In the genomic region with DNA sequence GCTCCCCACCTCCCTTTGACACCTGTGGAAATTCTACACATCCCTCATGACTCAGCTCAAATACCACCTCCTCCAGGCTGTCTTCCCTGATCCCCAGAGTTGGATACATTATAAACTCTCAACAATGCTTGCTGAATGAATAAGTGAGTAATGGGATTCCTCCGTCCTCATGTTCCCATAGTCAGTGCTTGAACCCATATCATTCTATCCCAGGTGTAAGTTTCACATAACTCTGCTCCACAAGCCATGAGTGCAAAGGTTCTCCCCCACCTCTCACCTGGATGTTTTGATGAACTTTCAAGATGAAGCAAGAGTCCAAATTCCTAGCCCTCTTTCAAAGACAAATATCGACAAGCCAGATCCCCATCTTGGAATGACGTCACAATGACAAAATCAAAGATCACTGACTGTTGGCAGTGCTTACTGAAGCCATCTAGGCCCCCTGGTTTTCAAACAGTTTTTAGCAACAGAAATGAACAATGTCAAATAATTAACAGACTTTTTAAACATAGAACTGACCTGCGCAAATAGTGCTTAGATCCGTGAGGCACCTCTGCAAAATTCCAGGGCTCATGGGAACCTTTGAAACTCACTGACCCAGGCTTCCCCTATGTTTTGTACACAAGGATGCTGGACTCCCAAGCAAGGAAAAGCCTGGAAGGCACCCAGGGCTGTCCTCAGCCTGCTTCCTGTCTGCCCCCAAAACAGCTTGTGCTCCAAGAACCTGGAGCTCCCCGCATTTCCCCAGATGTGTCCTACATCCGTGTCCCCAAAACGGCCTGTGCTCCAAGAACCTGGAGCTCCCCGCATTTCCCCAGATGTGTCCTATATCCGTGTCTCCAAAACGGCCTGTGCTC, we compare ENCODE assay signal across 13 cellular contexts.
"Had no signal": no experiment of that assay in that cellular context is flagged by ENCODE, and none has a peak within 500 bp of the region (broad histone marks: within the 10 kb centered on the region; RNA-seq: fewer than 3 reads in every experiment).

No MANE protein-coding gene starts in this region.

- H2AFZ ChIP-seq: neural progenitor cell had no signal

- H3K27ac Mint-ChIP-seq: activated CD8-positive, alpha-beta T cell treated with anti-CD3 and anti-CD28 coated beads, Interleukin-2, amount 10 ng/mL, durations not matched to agents 7 days and 5 days; mesothelial cell of epicardium; neural progenitor cell had no signal

- H3K36me3 ChIP-seq: neural progenitor cell, spleen, thoracic aorta had no signal

- H3K9me3 ChIP-seq: spleen, thoracic aorta had no signal

- H3K4me2 ChIP-seq: neural progenitor cell had no signal

- FAIRE-seq: astrocyte, keratinocyte, urothelium cell line had no signal

- H3K27ac ChIP-seq: neural progenitor cell, spleen, thoracic aorta had no signal

- H3K4me3 ChIP-seq: neural progenitor cell, thoracic aorta had no signal

- H3K4me3 Mint-ChIP-seq: neural progenitor cell had no signal

- H3K27me3 Mint-ChIP-seq: activated CD4-positive, alpha-beta T cell treated with anti-CD3 and anti-CD28 coated beads, Interleukin-2, amount 10 ng/mL, durations not matched to agents 24 days and 14 days had no signal

- ATAC-seq: activated CD8-positive, alpha-beta T cell treated with anti-CD3 and anti-CD28 coated beads, Interleukin-2, amount 10 ng/mL, durations not matched to agents 7 days and 5 days; esophagus mucosa; sciatic nerve had no signal

- H3K36me3 Mint-ChIP-seq: mesothelial cell of epicardium, neural progenitor cell had no signal

- H3K9me3 Mint-ChIP-seq: activated CD4-positive, alpha-beta T cell treated with anti-CD3 and anti-CD28 coated beads, Interleukin-2, amount 10 ng/mL, durations not matched to agents 24 days and 14 days; activated T-helper 1 cell treated with anti-CD3 and anti-CD28 coated beads, Interleukin-12 subunit alpha, Interleukin-12 subunit beta, Interleukin-2, Interleukin-4 antibody, amounts not matched to agents 30 ng/mL and 10 ng/mL and 1 ng/mL, durations not matched to agents 14 hours and 24 hours and 36 hours; mesothelial cell of epicardium; neural progenitor cell had no signal

- H3K9ac ChIP-seq: neural progenitor cell had no signal

- DNase-seq: activated CD4-positive, alpha-beta T cell treated with anti-CD3 and anti-CD28 coated beads, Interleukin-2, amount 10 ng/mL, durations not matched to agents 24 days and 14 days; activated CD8-positive, alpha-beta T cell treated with anti-CD3 and anti-CD28 coated beads, Interleukin-2, amount 10 ng/mL, durations not matched to agents 7 days and 5 days; spleen; T-helper 2 cell had no signal
